Comparison of ENCODE assay signal across 1 cellular context in the genomic region with DNA sequence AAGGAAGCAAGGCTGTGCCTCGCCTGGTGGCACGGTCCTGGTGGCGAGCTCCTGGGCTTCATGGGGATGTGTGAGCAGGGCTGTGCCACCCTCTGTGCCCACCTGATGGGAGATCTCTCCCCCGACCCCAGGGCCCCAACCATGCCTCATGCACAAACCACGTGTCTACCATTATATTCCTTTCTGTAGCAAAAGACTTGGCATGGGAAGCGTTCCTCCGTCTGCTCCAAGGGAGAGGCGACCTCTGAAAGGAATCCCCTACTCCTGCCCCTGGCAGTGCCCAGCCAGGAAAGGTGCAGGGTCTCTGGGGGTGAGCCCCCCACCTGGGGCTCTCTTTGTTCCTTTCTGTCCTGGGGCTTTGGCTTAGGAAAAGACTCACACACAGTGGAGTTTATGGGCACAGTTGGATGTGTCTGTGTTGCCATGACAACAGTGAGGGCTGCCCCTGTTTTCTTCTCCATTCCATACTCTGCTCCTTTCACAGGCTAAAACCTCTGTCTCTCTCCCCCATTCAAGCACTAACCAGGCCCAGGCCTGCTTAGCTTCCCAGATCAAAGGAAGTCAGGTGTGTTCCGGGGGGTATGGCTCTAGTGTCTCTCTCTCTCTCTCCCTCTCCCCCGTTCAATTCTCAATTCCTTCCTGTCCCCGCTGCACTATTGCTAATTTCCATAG.
A peak's percentile ranks its signal among the peaks of the same experiment; 100 is the strongest.
TF ChIP-seq lines count a peak whose summit lies in the region.

No MANE protein-coding gene starts in this region.

TF ChIP-seq in K562, 482 proteins besides CTCF, POLR2A, EP300 and RAD21 (continued from another document):
- TF ChIP-seq RBFOX2 (IDR thresholded peaks at IDR 0.05; ENCODE audit: low read depth, low read length) (peak; percentile 56; the same call in 1 of the 2 replicates), ZKSCAN1 (IDR thresholded peaks at IDR 0.05; ENCODE audit: low read depth, low read length) (0 out of 2 replicates have a peak, but pooled peaks have one; percentile 4), NR4A1 (CRISPR knock-in tag; IDR thresholded peaks at IDR 0.05) (peak; percentile 6; the same call in 1 of the 2 replicates), NR4A1 (tag; IDR thresholded peaks at IDR 0.05) (peak; percentile 76), ZNF592 (IDR thresholded peaks at IDR 0.05) (0 out of 2 replicates have a peak, but pooled peaks have one; percentile 5), DIDO1 (tag; IDR thresholded peaks at IDR 0.05; ENCODE audit: low read depth) (no peak), CTCFL (IDR thresholded peaks at IDR 0.05; ENCODE audit: borderline replicate concordance, insufficient read depth, low read depth, low read length, poor library complexity, severe bottlenecking) (no peak), ETS1 (conservative IDR thresholded peaks at IDR 0.05; ENCODE audit: control insufficient read depth, low read depth, low read length) (no peak), SMAD4 (CRISPR knock-in tag; conservative IDR thresholded peaks at IDR 0.05) (0 out of 2 replicates have a peak, but pooled peaks have one; percentile 6), NCOA1 (IDR thresholded peaks at IDR 0.05; ENCODE audit: low read depth) (no peak), ARID4B (CRISPR knock-in tag; IDR thresholded peaks at IDR 0.05) (no peak), CHD7 (IDR thresholded peaks at IDR 0.05; ENCODE audit: low read depth, low read length) (no peak)
